ENCODE assay signal across 15 cellular contexts in genomic region chr3:48409291-48410201, GRCh38. TPM values are rescaled to one million over a fixed set of nuclear protein-coding genes. Genes with fewer than 3 reads are reported as not detected.
DNase-seq lines count a peak whose midpoint lies in the region; ATAC-seq and TF ChIP-seq lines count a peak whose summit lies in the region.
"Had no signal": no experiment of that assay in that cellular context is flagged by ENCODE, and none has a peak within 500 bp of the region (broad histone marks: within the 10 kb centered on the region; RNA-seq: fewer than 3 reads in every experiment).

No MANE protein-coding gene starts in this region.

- intact Hi-C loops in sciatic nerve (cut with DNase I) = no loop called here

- H3K27me3 ChIP-seq in Peyer's patch (no peaks in the 10 kb centered on the region), right atrium auricular region (no peaks in the 10 kb centered on the region)

- H3K36me3 ChIP-seq in Peyer's patch (peaks cover 0 to 91% (median 0%) of the 10 kb centered on the region in 3 donors), right atrium auricular region (peaks cover 95% of the 10 kb centered on the region)

- DNase-seq in activated CD4-positive, CD25-positive, alpha-beta regulatory T cell treated with anti-CD3 and anti-CD28 coated beads, Interleukin-2, amount 50 U/mL, for 72 hours = peak; percentile 23
- DNase-seq in Peyer's patch (peak in 2 of 3 donors; percentile 41 to 42), right atrium auricular region (ENCODE audit: low spot score) (peak; percentile 54), sciatic nerve (ENCODE audit: low spot score) (peak; percentile 50), T1000 (lab: John Stamatoyannopoulos, UW) (no peak)
- DNase-seq: activated CD4-positive, alpha-beta T cell treated with anti-CD3 and anti-CD28 coated beads, Interleukin-2, amount 50 U/mL, for 4 hours; foreskin fibroblast; NCI-H1048 had no signal

- H3K27ac ChIP-seq in Peyer's patch (no peak overlapping the region), right atrium auricular region (no peak overlapping the region)

- H3K4me1 ChIP-seq in Peyer's patch (no peaks in the 10 kb centered on the region), right atrium auricular region (no peaks in the 10 kb centered on the region)

- no peak for ATAC-seq in activated CD4-positive, CD25-positive, alpha-beta regulatory T cell treated with anti-CD3 and anti-CD28 coated beads, Interleukin-2, amount 50 U/mL, for 24 hours
- ATAC-seq in sciatic nerve (no peak), HG03025 (IDR thresholded peaks at IDR 0.05; ENCODE audit: low FRiP score, unreplicated experiment) (no peak), GM21786 (IDR thresholded peaks at IDR 0.05; ENCODE audit: unreplicated experiment) (no peak)

- no peak for TF ChIP-seq POLR2A in Peyer's patch (IDR thresholded peaks at IDR 0.05)

- H3K9me3 ChIP-seq in Peyer's patch = no peaks in the 10 kb centered on the region
- H3K9me3 ChIP-seq in right atrium auricular region = no peaks in the 10 kb centered on the region

- H3K4me3 ChIP-seq in Peyer's patch = no peak overlapping the region
- no peak overlapping the region for H3K4me3 ChIP-seq in right atrium auricular region
- H3K4me3 ChIP-seq: smooth muscle cell had no signal

- TF ChIP-seq CTCF in Peyer's patch (IDR thresholded peaks at IDR 0.05) (no peak), right atrium auricular region (IDR thresholded peaks at IDR 0.05) (no peak)

RNA-seq across cellular contexts. Expression of gene PLXNB1, which starts 20.3 kb away (rescaled TPM):
- 100 to 1,000 TPM; 150 to 455 (median 312) TPM for total RNA-seq in Peyer's patch
- total RNA-seq in right atrium auricular region = 10 to 100 TPM; 69.4 to 73.0 TPM
- 121 TPM for total RNA-seq in sciatic nerve

RNA-seq across cellular contexts. Expression of gene CCDC51, which starts 30.4 kb away (rescaled TPM):
- total RNA-seq in Peyer's patch (10 to 100 TPM in 1 of 4 donors, 1 to 10 TPM in 3; 7.4 to 13.1 (median 9.1) TPM), right atrium auricular region (1 to 10 TPM; 8.4 to 9.2 TPM), sciatic nerve (10.6 TPM)

RNA-seq across cellular contexts. Expression of gene TMA7, which starts 30.5 kb away (rescaled TPM):
- 100 to 1,000 TPM; 142 to 246 (median 153) TPM for total RNA-seq in Peyer's patch
- 100 to 1,000 TPM; 194 to 286 TPM for total RNA-seq in right atrium auricular region
- total RNA-seq in sciatic nerve = 154 TPM

RNA-seq across cellular contexts. Expression of gene ATRIP, which starts 37.0 kb away (rescaled TPM):
- total RNA-seq in Peyer's patch = 10 to 100 TPM in 1 of 4 donors, 1 to 10 TPM in 3; 2.6 to 13.2 (median 6.0) TPM
- total RNA-seq in right atrium auricular region = 1 to 10 TPM; 2.0 to 3.1 TPM
- 7.5 TPM for total RNA-seq in sciatic nerve

RNA-seq across cellular contexts. Expression of gene FBXW12, which starts 37.5 kb away (rescaled TPM):
- total RNA-seq in Peyer's patch (not detected), right atrium auricular region (not detected), sciatic nerve (0.27 TPM)
- total RNA-seq: A172; CD8-positive, alpha-beta memory T cell; smooth muscle cell; T-helper 1 cell treated with Interleukin-12 subunit alpha and Interleukin-12 subunit beta and Interleukin-4 antibody, amounts not matched to agents 30 ng/mL and 1 ng/mL, for 36 hours had no signal
